In the genomic region with DNA sequence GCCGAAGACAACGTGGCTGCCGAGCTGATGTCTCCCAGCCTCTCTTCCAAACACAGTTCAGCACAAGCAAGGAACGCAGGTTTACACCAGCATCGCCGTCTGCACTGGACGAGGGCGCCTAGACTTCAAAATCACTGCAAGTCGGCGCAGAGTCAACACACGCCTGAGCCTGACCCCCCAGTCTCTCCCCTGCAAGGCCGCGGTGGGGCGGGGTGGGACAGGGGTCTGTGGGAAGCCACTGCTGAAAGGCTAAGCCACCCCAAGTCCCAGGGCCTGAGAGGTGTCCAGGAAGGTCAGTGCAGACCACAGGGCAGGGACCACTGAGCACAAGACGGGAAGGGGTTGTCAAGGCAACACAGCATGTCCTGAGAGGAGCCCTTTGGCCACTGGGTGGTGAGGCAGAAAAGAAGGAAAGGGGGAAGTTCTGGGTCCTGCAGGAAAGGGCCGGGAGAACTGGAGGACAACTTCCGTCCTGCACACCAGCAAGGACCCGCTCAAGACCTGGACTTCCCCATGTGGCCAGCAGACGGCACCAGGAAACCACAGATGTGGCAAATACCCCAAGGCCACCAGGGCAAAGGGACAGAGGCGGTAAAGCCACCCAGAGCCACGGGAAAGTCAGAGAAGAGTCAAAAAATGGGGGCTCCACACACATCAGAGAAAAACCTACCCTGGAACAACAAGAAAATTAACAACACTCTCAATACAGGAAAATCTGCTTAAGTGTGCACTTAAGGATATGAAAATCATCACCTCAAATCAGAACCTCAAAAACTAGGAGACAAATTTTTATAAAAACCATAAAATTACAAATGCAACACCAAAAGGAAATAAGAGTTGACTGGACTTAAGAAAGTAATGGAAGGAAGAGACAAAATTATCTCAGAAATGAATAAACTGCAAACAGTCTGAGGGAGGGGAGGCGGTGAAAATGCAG, we compare ENCODE assay signal across 9 cellular contexts.
DNase-seq lines count a peak whose midpoint lies in the region; ATAC-seq and TF ChIP-seq lines count a peak whose summit lies in the region.
"Had no signal": no experiment of that assay in that cellular context is flagged by ENCODE, and none has a peak within 500 bp of the region (broad histone marks: within the 10 kb centered on the region; RNA-seq: fewer than 3 reads in every experiment).

No MANE protein-coding gene starts in this region.

- no peaks in the 10 kb centered on the region for H3K9me3 ChIP-seq in stomach

- intact Hi-C loops in stomach (cut with DNase I; ENCODE audit: low total_unique reads): no loop called here

- no peaks in the 10 kb centered on the region for H3K27me3 Mint-ChIP-seq in stimulated activated naive CD8-positive, alpha-beta T cell treated with anti-CD3 and anti-CD28 coated beads, Interleukin-15, amount 100 ng/mL, for 72 hours
- H3K27me3 Mint-ChIP-seq: brain had no signal

- no peak overlapping the region for H3K4me3 ChIP-seq in stomach

- peak; percentile 61 for TF ChIP-seq CTCF in foreskin keratinocyte (conservative IDR thresholded peaks at IDR 0.05)
- peak in 5 of 7 experiments; percentile 17 to 73 (median 46) for TF ChIP-seq CTCF in stomach (IDR thresholded peaks at IDR 0.05)

- no peak for TF ChIP-seq EP300 in stomach (IDR thresholded peaks at IDR 0.05)

- no peak overlapping the region for H3K27ac ChIP-seq in foreskin keratinocyte
- H3K27ac ChIP-seq in stomach: no peak overlapping the region

- WGBS in stomach, 5 donors: 67 to 83% (median 81%) methylated on average over 17 to 22 of the region's 22 CpGs

- H3K9me3 Mint-ChIP-seq in stimulated activated naive CD8-positive, alpha-beta T cell treated with anti-CD3 and anti-CD28 coated beads, Interleukin-15, amount 100 ng/mL, for 72 hours: peaks cover 11 to 24% of the 10 kb centered on the region in 2 donors
- H3K9me3 Mint-ChIP-seq: brain had no signal

- no peak overlapping the region for H3K4me3 Mint-ChIP-seq in stimulated activated naive CD8-positive, alpha-beta T cell treated with anti-CD3 and anti-CD28 coated beads, Interleukin-15, amount 100 ng/mL, for 72 hours
- H3K4me3 Mint-ChIP-seq: brain had no signal

- DNase-seq in stimulated activated naive CD8-positive, alpha-beta T cell treated with anti-CD3 and anti-CD28 coated beads, Interleukin-15, amount 100 ng/mL, for 72 hours: peak in 1 of 2 donors; percentile 31
- DNase-seq in stimulated activated naive CD8-positive, alpha-beta T cell treated with anti-CD3 and anti-CD28 coated beads, Interleukin-15, Interleukin-2, amounts not matched to agents 100 U/mL and 50 U/mL, for 24 hours: no peak
- DNase-seq in SK-MEL-5 (ENCODE audit: low read depth, low spot score): peak; percentile 51
- no peak for DNase-seq in foreskin keratinocyte
- DNase-seq in stomach: peak; percentile 54
- DNase-seq in DMS114 treated with DMSO at 0.1 percent for 48 hours (lab: John Stamatoyannopoulos, UW; ENCODE audit: unreplicated experiment): no peak
- no peak for DNase-seq in stimulated activated CD4-positive, alpha-beta T cell treated with anti-CD3 and anti-CD28 coated beads, Interleukin-1b, Interleukin-23, amount 100 ng/mL, for 48 hours

- peaks cover 7 to 70% (median 65%) of the 10 kb centered on the region in 4 donors for H3K36me3 ChIP-seq in stomach

- H3K4me1 ChIP-seq in foreskin keratinocyte (no peaks in the 10 kb centered on the region), stomach (peaks cover 0 to 7% (median 0%) of the 10 kb centered on the region in 4 donors)

- in situ Hi-C loops in SK-MEL-5 (cut with HindIII; ENCODE audit: low pct_unique_long_range_greater_than_20kb, low sequenced_read_pairs): no loop called here

- no peak for ATAC-seq in stimulated activated naive CD8-positive, alpha-beta T cell treated with anti-CD3 and anti-CD28 coated beads, Interleukin-15, amount 100 ng/mL, for 72 hours
- ATAC-seq in stimulated activated naive CD8-positive, alpha-beta T cell treated with anti-CD3 and anti-CD28 coated beads, Interleukin-15, Interleukin-2, amounts not matched to agents 100 U/mL and 50 U/mL, for 24 hours: no peak
- ATAC-seq in foreskin keratinocyte (no peak), GM19467 (IDR thresholded peaks at IDR 0.05; ENCODE audit: unreplicated experiment) (no peak)

- TF ChIP-seq POLR2A in stomach (IDR thresholded peaks at IDR 0.05): no peak

- H3K4me1 Mint-ChIP-seq in stimulated activated naive CD8-positive, alpha-beta T cell treated with anti-CD3 and anti-CD28 coated beads, Interleukin-15, amount 100 ng/mL, for 72 hours: peaks cover 30% of the 10 kb centered on the region

- H3K27me3 ChIP-seq in foreskin keratinocyte: no peaks in the 10 kb centered on the region
- no peaks in the 10 kb centered on the region for H3K27me3 ChIP-seq in stomach

- peak overlapping the region; percentile 33 to 74 for H3K27ac Mint-ChIP-seq in stimulated activated naive CD8-positive, alpha-beta T cell treated with anti-CD3 and anti-CD28 coated beads, Interleukin-15, amount 100 ng/mL, for 72 hours

Comparison
In these comparisons a context has a peak if more than half of its experiments do, and no peak if none do; other contexts are left out.
1. DNase-seq: peak in SK-MEL-5 (single experiment) and stomach (single experiment); none in stimulated activated naive CD8-positive, alpha-beta T cell treated with anti-CD3 and anti-CD28 coated beads, Interleukin-15, Interleukin-2, amounts not matched to agents 100 U/mL and 50 U/mL, for 24 hours (single experiment), foreskin keratinocyte (0 of 2), DMS114 treated with DMSO at 0.1 percent for 48 hours (single experiment) and stimulated activated CD4-positive, alpha-beta T cell treated with anti-CD3 and anti-CD28 coated beads, Interleukin-1b, Interleukin-23, amount 100 ng/mL, for 48 hours (single experiment).